In genomic region chr5:67160985-67161384, GRCh38 we compare ENCODE assay signal across 1 cellular context.
A peak's percentile ranks its signal among the peaks of the same experiment; 100 is the strongest.
TF ChIP-seq lines count a peak whose summit lies in the region.

No MANE protein-coding gene starts in this region.

TF ChIP-seq in IMR-90, 13 proteins besides CTCF, POLR2A, EP300 and RAD21:
- 0 out of 2 replicates have a peak, but pooled peaks have one; percentile 9 for TF ChIP-seq FOS (IDR thresholded peaks at IDR 0.05; ENCODE audit: low read depth, low read length)
- TF ChIP-seq RFX5 (IDR thresholded peaks at IDR 0.05; ENCODE audit: low read depth, low read length) = no peak
- TF ChIP-seq ELK1 (IDR thresholded peaks at IDR 0.05; ENCODE audit: borderline replicate concordance, low read depth, low read length) = no peak
- no peak for TF ChIP-seq CHD1 (IDR thresholded peaks at IDR 0.05; ENCODE audit: low read depth, low read length)
- TF ChIP-seq NFE2L2 (IDR thresholded peaks at IDR 0.05; ENCODE audit: low read depth, low read length) = no peak
